In the genomic region with DNA sequence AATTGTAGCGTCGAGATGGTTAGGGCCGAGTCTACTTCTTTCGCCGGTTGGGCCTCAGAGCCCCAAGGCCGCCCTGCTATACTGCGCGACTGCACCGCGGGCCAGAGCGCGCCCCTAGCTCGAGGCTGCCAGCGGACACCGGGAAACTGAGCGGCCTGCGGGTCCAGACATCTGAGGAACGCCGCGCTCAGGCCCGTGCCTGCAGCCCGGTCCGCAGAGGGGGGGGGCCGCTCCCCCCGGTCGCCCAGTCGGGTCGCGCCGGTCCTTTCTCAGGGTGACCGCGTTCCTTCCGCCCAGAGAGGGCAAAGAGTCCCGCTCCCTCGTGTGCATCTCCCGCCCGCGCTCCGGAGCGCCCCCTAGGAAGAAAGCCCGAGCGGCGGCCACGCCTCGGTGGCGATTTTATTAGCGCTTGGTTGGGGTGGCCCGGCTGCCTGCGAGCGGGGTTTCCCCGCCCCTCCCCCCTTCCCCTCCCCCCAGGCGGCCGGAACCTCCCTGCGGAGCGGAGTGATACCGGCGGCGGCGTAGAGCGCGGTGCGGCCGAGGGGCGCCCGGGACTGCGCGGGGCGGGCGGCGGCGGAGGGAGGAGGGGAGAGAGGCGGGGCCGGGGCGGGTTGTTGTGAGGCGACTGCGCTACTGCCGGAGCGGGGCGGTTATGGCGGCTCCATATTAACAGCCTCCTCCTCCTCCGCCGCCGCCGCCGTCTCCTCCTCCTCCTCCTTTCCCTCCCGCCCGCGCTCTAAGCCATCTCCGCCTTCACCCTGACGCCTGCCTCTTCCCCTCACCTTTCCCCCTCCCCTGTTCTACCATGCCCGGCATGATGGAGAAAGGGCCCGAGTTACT, we compare ENCODE assay signal across 8 cellular contexts. TPM values are rescaled to one million over a fixed set of nuclear protein-coding genes. Genes with fewer than 3 reads are reported as not detected.
DNase-seq lines count a peak whose midpoint lies in the region; ATAC-seq and TF ChIP-seq lines count a peak whose summit lies in the region.

A gene (plus strand): TSS at position 611 of the 840 bp plus-strand sequence. CDS start 195 bp downstream, at position 806.

- peaks cover 6% of the 10 kb centered on the region for H3K36me3 ChIP-seq in Panc1 (ENCODE audit: control insufficient read depth, insufficient read depth, low read length)

- peak; percentile 85 for TF ChIP-seq CTCF in Panc1 (IDR thresholded peaks at IDR 0.05)

- no peaks in the 10 kb centered on the region for H3K27me3 Mint-ChIP-seq in activated T-cell treated with anti-CD3 and anti-CD28 coated beads, Interleukin-2, amount 50 U/mL, for 4 hours (ENCODE audit: low read depth)

- H3K4me3 Mint-ChIP-seq in activated T-cell treated with anti-CD3 and anti-CD28 coated beads, Interleukin-2, amount 50 U/mL, for 4 hours: peak within 1 kb of the TSS; percentile 86

- H3K4me1 Mint-ChIP-seq in activated T-cell treated with anti-CD3 and anti-CD28 coated beads, Interleukin-2, amount 50 U/mL, for 4 hours (ENCODE audit: low read depth): peaks cover 22% of the 10 kb centered on the region

- in situ Hi-C loops in KBM-7 (cut with MboI; ENCODE audit: low pct_unique_long_range_greater_than_20kb, low sequenced_read_pairs) (no loop called here), Panc1 (cut with HindIII; ENCODE audit: low pct_unique_long_range_greater_than_20kb, low sequenced_read_pairs) (no loop called here)

- no peaks in the 10 kb centered on the region for H3K27me3 ChIP-seq in Panc1 (ENCODE audit: control insufficient read depth, insufficient read depth, low read length)

- CTCF ChIA-PET in Panc1 (lab: Charles Lee): interaction anchor here (0.7 kb wide), 2 partner anchors 10 to 450 kb away, joined by 3 read pairs; no protein-coding TSS in a partner anchor

- peak within 1 kb of the TSS; percentile 97 for H3K27ac ChIP-seq in Panc1 (ENCODE audit: low read length)

- BruUV-seq in Panc1 (replicated peaks; lab: Mats Ljungman, UMichigan): no TSS peak

- no peaks in the 10 kb centered on the region for H3K9me3 ChIP-seq in Panc1 (ENCODE audit: control insufficient read depth, insufficient read depth, low read depth, low read length)

- peak; percentile 79 for DNase-seq in DMS79 (lab: John Stamatoyannopoulos, UW)
- peak; percentile 94 for DNase-seq in KBM-7
- DNase-seq in Panc1 (ENCODE audit: low read depth, low spot score): peak; percentile 62
- DNase-seq in activated T-cell treated with anti-CD3 and anti-CD28 coated beads, Interleukin-2, amount 50 U/mL, for 4 hours: peak; percentile 93
- DNase-seq in myocyte (ENCODE audit: low read depth): peak; percentile 93
- peak; percentile 86 to 90 for DNase-seq in stimulated activated CD8-positive, alpha-beta memory T cell treated with anti-CD3 and anti-CD28 coated beads, Interleukin-7, amount 100 ng/mL, for 48 hours (ENCODE audit: extremely low read depth in 1 of 2, low read depth in 1 of 2)

- peaks cover 11% of the 10 kb centered on the region for H3K4me1 ChIP-seq in Panc1 (ENCODE audit: control insufficient read depth, insufficient read depth, low read length)

- POLR2A ChIA-PET in Panc1 (lab: Charles Lee): no interaction called here

- peak within 1 kb of the TSS; percentile 87 to 95 for H3K4me3 ChIP-seq in Panc1 (ENCODE audit: low read depth in 2 of 2, low read length in 2 of 2)

- H3K36me3 Mint-ChIP-seq in activated T-cell treated with anti-CD3 and anti-CD28 coated beads, Interleukin-2, amount 50 U/mL, for 4 hours (ENCODE audit: insufficient read depth): peaks cover under 1% of the 10 kb centered on the region

- ATAC-seq in GM21717 (IDR thresholded peaks at IDR 0.05; ENCODE audit: unreplicated experiment) (peak; percentile 62), Panc1 (peak; percentile 91), esophagus mucosa (peak; percentile 96)
- ATAC-seq in activated T-cell treated with anti-CD3 and anti-CD28 coated beads, Interleukin-2, amount 50 U/mL, for 4 hours: peak; percentile 84

- H3K9me3 Mint-ChIP-seq in activated T-cell treated with anti-CD3 and anti-CD28 coated beads, Interleukin-2, amount 50 U/mL, for 4 hours: no peaks in the 10 kb centered on the region

- intact Hi-C loops in Panc1 (cut with micrococcal nuclease; ENCODE audit: unreplicated experiment): no loop called here

RNA-seq across cellular contexts. Expression of the gene that starts here (rescaled TPM):
- 40.4 TPM for total RNA-seq in Panc1 (2021; ENCODE audit: unreplicated experiment)
- 21.2 TPM for polyA plus RNA-seq in Panc1 (2012; ENCODE audit: insufficient read length)
- total RNA-seq in activated T-cell treated with anti-CD3 and anti-CD28 coated beads, Interleukin-2, amount 50 U/mL, for 4 hours: 10 to 100 TPM; 23.1 to 25.5 (median 24.5) TPM
- total RNA-seq in esophagus mucosa: 18.9 TPM
- total RNA-seq in myocyte: 28.4 and 38.0 TPM in 2 replicates
- 35.0 TPM for polyA plus RNA-seq in myocyte (2012)

Comparison
In these comparisons a context has a peak if more than half of its experiments do, and no peak if none do; other contexts are left out.
1. Peak in every context shown above with its lines: DNase-seq, ATAC-seq, H3K4me3 ChIP-seq and H3K27ac ChIP-seq.